ENCODE assay signal across 8 cellular contexts in the genomic region with DNA sequence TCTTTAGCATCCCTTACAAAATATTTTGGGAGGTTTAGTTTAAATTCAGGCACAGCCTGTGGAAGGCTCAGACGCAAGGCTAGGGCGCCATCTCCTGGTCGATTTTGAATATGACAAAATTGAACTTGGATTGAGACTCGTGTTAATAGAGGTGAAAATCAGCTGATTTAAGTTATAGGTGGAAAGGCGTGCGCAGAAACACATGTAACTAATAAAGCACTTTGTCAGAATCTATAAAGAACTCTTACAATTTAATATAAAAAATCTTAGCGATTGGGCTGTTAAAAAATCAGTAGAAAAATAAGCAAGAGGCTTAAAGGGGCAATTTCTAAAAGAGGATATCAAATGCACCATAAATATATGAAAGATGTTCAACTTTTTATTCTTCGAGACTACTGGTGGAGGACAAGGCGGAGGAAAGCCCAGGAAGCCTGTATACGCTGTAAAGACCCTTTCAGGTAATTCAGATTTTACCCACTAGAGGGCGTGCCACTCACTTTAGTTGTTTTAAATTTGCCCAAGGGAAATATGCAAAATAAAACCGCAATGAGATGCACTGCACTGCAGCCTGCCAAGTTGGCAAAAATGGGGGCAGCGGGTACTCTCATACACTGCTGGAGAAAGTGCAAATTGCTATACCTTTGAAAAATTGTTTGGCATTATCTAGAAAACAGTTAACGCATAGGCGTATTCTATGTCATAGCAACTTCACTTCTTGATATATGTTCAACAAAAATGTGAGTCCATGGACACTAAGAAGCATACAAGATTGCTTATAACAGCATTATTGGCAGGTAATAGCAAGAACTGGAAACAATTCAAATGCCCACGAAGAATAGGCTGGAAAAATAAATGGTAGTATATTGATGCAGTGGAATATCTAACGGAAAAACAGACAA.
A peak's percentile ranks its signal among the peaks of the same experiment; 100 is the strongest.
DNase-seq lines count a peak whose midpoint lies in the region; ATAC-seq, FAIRE-seq and TF ChIP-seq lines count a peak whose summit lies in the region.

No MANE protein-coding gene starts in this region.

- H3K27me3 Mint-ChIP-seq in CD4-positive, CD25-positive, alpha-beta regulatory T cell, result no peaks in the 10 kb centered on the region

- no peaks in the 10 kb centered on the region for H3K27me3 ChIP-seq in CD4-positive, CD25-positive, alpha-beta regulatory T cell (ENCODE audit: control insufficient read depth, insufficient read depth, low read length)
- H3K27me3 ChIP-seq in mucosa of stomach (ENCODE audit: control insufficient read depth, insufficient read depth, low read length), result no peaks in the 10 kb centered on the region

- ATAC-seq in CD4-positive, CD25-positive, alpha-beta regulatory T cell (ENCODE audit: low read depth in 2 of 2), result peak; percentile 68 to 74

- H3K4me3 Mint-ChIP-seq in CD4-positive, CD25-positive, alpha-beta regulatory T cell, result peak overlapping the region; percentile 82 to 92 (median 89)

- H3K27ac ChIP-seq in CD4-positive, CD25-positive, alpha-beta regulatory T cell (ENCODE audit: insufficient read depth, low read length, poor library complexity, severe bottlenecking), result peak overlapping the region; percentile 75
- H3K27ac ChIP-seq in epithelial cell of prostate, result peak overlapping the region; percentile 61

- DNase-seq in CD4-positive, CD25-positive, alpha-beta regulatory T cell, result peak; percentile 74 to 87 (median 81)
- peak; percentile 79 for DNase-seq in GM20000 (ENCODE audit: low spot score)
- DNase-seq in HTR-8/SVneo (ENCODE audit: insufficient read length, low spot score), result no peak
- peak; percentile 34 for DNase-seq in NOMO-1 treated with dmso at 0.1 percent for 144 hours (lab: John Stamatoyannopoulos, UW; ENCODE audit: unreplicated experiment)
- peak; percentile 86 for DNase-seq in activated CD8-positive, alpha-beta memory T cell treated with anti-CD3 and anti-CD28 coated beads, Interleukin-2, amount 50 U/mL, for 48 hours
- no peak for DNase-seq in epithelial cell of prostate (ENCODE audit: low read depth, low spot score)
- DNase-seq in stimulated activated CD8-positive, alpha-beta memory T cell treated with anti-CD3 and anti-CD28 coated beads, Interleukin-7, amount 100 ng/mL, for 4 hours (ENCODE audit: low read depth in 2 of 2), result peak; percentile 36 to 75

- peak overlapping the region; percentile 52 for H3K9ac ChIP-seq in mucosa of stomach (ENCODE audit: low read length)

- H3K9me3 Mint-ChIP-seq in CD4-positive, CD25-positive, alpha-beta regulatory T cell, result no peaks in the 10 kb centered on the region

- TF ChIP-seq CTCF in GM20000 (IDR thresholded peaks at IDR 0.05; ENCODE audit: extremely low read depth, missing control alignments), result peak; percentile 58

- H3K27ac Mint-ChIP-seq in CD4-positive, CD25-positive, alpha-beta regulatory T cell, result peak overlapping the region; percentile 15 to 90 (median 81)

- peak overlapping the region; percentile 96 for H3K4me3 ChIP-seq in CD4-positive, CD25-positive, alpha-beta regulatory T cell (ENCODE audit: low read depth, low read length)
- H3K4me3 ChIP-seq in mucosa of stomach (ENCODE audit: low read length), result peak overlapping the region; percentile 47

- no peaks in the 10 kb centered on the region for H3K36me3 ChIP-seq in CD4-positive, CD25-positive, alpha-beta regulatory T cell (ENCODE audit: control insufficient read depth, insufficient read depth, low read length)
- H3K36me3 ChIP-seq in mucosa of stomach (ENCODE audit: control insufficient read depth, insufficient read depth, low read length), result no peaks in the 10 kb centered on the region

- no peaks in the 10 kb centered on the region for H3K9me3 ChIP-seq in CD4-positive, CD25-positive, alpha-beta regulatory T cell (ENCODE audit: control insufficient read depth in 2 of 2, low read length in 2 of 2)
- H3K9me3 ChIP-seq in mucosa of stomach (ENCODE audit: control insufficient read depth, low read length), result no peaks in the 10 kb centered on the region

- peaks cover 33% of the 10 kb centered on the region for H3K4me1 ChIP-seq in CD4-positive, CD25-positive, alpha-beta regulatory T cell (ENCODE audit: control insufficient read depth, insufficient read depth, low read length, poor library complexity, severe bottlenecking)
- H3K4me1 ChIP-seq in mucosa of stomach (ENCODE audit: control insufficient read depth, insufficient read depth, low read length), result peaks cover 46% of the 10 kb centered on the region

- peaks cover 10 to 39% (median 24%) of the 10 kb centered on the region in 4 donors for H3K4me1 Mint-ChIP-seq in CD4-positive, CD25-positive, alpha-beta regulatory T cell

- H3K36me3 Mint-ChIP-seq in CD4-positive, CD25-positive, alpha-beta regulatory T cell, result no peaks in the 10 kb centered on the region

- FAIRE-seq in HTR-8/SVneo (lab: Jason Lieb, UNC), result peak; percentile 23

Comparison
In these comparisons a context has a peak if more than half of its experiments do, and no peak if none do; other contexts are left out.
1. DNase-seq: peak in CD4-positive, CD25-positive, alpha-beta regulatory T cell (3 of 3), GM20000 (single experiment), NOMO-1 treated with dmso at 0.1 percent for 144 hours (single experiment), activated CD8-positive, alpha-beta memory T cell treated with anti-CD3 and anti-CD28 coated beads, Interleukin-2, amount 50 U/mL, for 48 hours (single experiment) and stimulated activated CD8-positive, alpha-beta memory T cell treated with anti-CD3 and anti-CD28 coated beads, Interleukin-7, amount 100 ng/mL, for 4 hours (2 of 2); none in HTR-8/SVneo (single experiment) and epithelial cell of prostate (single experiment).